ENCODE assay signal across 8 cellular contexts in the genomic region with DNA sequence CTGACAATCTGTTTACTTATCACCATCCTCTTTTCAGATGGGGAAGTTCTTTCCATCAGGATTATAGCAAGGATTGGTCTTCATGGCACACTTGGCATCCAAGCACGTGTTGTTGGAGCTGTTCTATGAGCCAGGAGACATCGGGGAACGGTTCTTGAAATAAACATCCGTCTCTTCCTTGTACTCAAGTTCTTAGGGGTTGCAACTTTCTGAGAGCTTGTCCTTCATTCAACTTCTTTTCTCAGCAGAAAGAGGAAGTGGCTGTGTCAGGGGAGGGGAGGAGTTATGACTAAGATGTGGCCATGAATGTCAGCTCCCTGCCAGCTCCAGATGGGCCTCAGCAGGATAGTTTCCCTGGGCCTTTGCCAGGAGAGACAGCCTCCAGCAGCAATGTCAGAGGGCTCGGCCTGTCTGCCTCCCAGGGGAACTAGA. TPM values are rescaled to one million over a fixed set of nuclear protein-coding genes. Genes with fewer than 3 reads are reported as not detected.
DNase-seq lines count a peak whose midpoint lies in the region; ATAC-seq and TF ChIP-seq lines count a peak whose summit lies in the region.
"Not testable (repeated sequence)": the region's sequence is repeated elsewhere in the genome, so short reads cannot be mapped to it uniquely, and the experiment has no call there.

No MANE protein-coding gene starts in this region.

- not testable (repeated sequence) for H3K4me3 ChIP-seq in BE2C (ENCODE audit: low read depth, low read length); KMS-11 (IDR thresholded peaks at IDR 0.05; ENCODE audit: insufficient read depth, low read depth, low read length); SJSA1; astrocyte of the cerebellum (ENCODE audit: low read depth, low read length)
- H3K4me3 ChIP-seq in rectal smooth muscle tissue (ENCODE audit: low read length), result peak overlapping the region; percentile 21

- not testable (repeated sequence) for H2AFZ ChIP-seq in KMS-11 (ENCODE audit: low read depth)

- ATAC-seq in GM18909 (IDR thresholded peaks at IDR 0.05; ENCODE audit: poor library complexity, unreplicated experiment) (peak; percentile 82), HG02852 (IDR thresholded peaks at IDR 0.05; ENCODE audit: unreplicated experiment) (peak; percentile 84), left ventricle myocardium superior (peak; percentile 98)

- TF ChIP-seq CTCF in BE2C (IDR thresholded peaks at IDR 0.05; ENCODE audit: low read depth, low read length); KMS-11 (conservative IDR thresholded peaks at IDR 0.05; ENCODE audit: low read depth, low read length); astrocyte of the cerebellum (IDR thresholded peaks at IDR 0.05; ENCODE audit: low read depth, low read length, missing control alignments): not testable (repeated sequence)

- in situ Hi-C loops in astrocyte of the cerebellum (cut with HindIII; ENCODE audit: low sequenced_read_pairs), result not testable (repeated sequence)

- not testable (repeated sequence) for H3K9me3 ChIP-seq in BE2C; SJSA1 (replicated peaks)

- not testable (repeated sequence) for H3K4me1 ChIP-seq in BE2C; SJSA1 (replicated peaks); rectal smooth muscle tissue (ENCODE audit: control insufficient read depth, insufficient read depth, low read length)
- H3K4me1 ChIP-seq in KMS-11 (ENCODE audit: low read depth, poor library complexity, severe bottlenecking), result peaks cover 20% of the 10 kb centered on the region

- peak overlapping the region; percentile 57 for H3K4me2 ChIP-seq in KMS-11

- H3K36me3 ChIP-seq in BE2C; KMS-11 (ENCODE audit: insufficient read depth); SJSA1; rectal smooth muscle tissue (ENCODE audit: control insufficient read depth, insufficient read depth, low read length): not testable (repeated sequence)

- peak overlapping the region; percentile 19; the same call in 1 of the 2 replicates for H3K9ac ChIP-seq in KMS-11
- H3K9ac ChIP-seq in rectal smooth muscle tissue (ENCODE audit: low read length), result not testable (repeated sequence)

- H3K27ac ChIP-seq in KMS-11, result peak overlapping the region; percentile 77
- H3K27ac ChIP-seq in SJSA1, result peak overlapping the region; percentile 61; the same call in 1 of the 2 replicates
- not testable (repeated sequence) for H3K27ac ChIP-seq in rectal smooth muscle tissue (ENCODE audit: low read depth, low read length)

- not testable (repeated sequence) for H4K20me1 ChIP-seq in KMS-11 (ENCODE audit: insufficient read depth)

- intact Hi-C loops in left ventricle myocardium superior (cut with micrococcal nuclease), result not testable (repeated sequence)

- H3K79me2 ChIP-seq in KMS-11 (ENCODE audit: insufficient read depth, low read depth), result not testable (repeated sequence)

- DNase-seq in BE2C, result peak; percentile 49
- peak; percentile 40 to 59 for DNase-seq in SJSA1 (ENCODE audit: low read depth in 1 of 2, low spot score in 2 of 2)
- peak; percentile 54 for DNase-seq in astrocyte of the cerebellum (ENCODE audit: low read depth)
- peak; percentile 70 for DNase-seq in left ventricle myocardium superior

- not testable (repeated sequence) for H3K27me3 ChIP-seq in BE2C; KMS-11 (ENCODE audit: insufficient read depth, low read depth); SJSA1 (replicated peaks); rectal smooth muscle tissue (ENCODE audit: control insufficient read depth, insufficient read depth, low read length)

RNA-seq across cellular contexts. Expression of a gene that starts 15.9 kb away (rescaled TPM):
- polyA plus RNA-seq in BE2C (2012; ENCODE audit: insufficient read depth, insufficient read length, low read depth), result 11.5 TPM
- 8.2 and 17.5 TPM in 2 replicates for total RNA-seq in SJSA1 (2014; rRNA removed; shearing (Covaris generic))
- total RNA-seq in left ventricle myocardium superior, result 9.3 TPM

RNA-seq across cellular contexts. Expression of a gene that starts 20.8 kb away (rescaled TPM):
- 15.2 TPM for polyA plus RNA-seq in BE2C (2012; ENCODE audit: insufficient read depth, insufficient read length, low read depth)
- 0.58 and 3.7 TPM in 2 replicates for total RNA-seq in SJSA1 (2014; rRNA removed; shearing (Covaris generic))
- not detected for total RNA-seq in left ventricle myocardium superior

RNA-seq across cellular contexts. Expression of a gene that starts 36.1 kb away (rescaled TPM):
- 3.5 TPM for polyA plus RNA-seq in BE2C (2012; ENCODE audit: insufficient read depth, insufficient read length, low read depth)
- total RNA-seq in SJSA1 (2014; rRNA removed; shearing (Covaris generic)), result 0.34 TPM in 1 of 2 replicates, not detected in the other
- 0.55 TPM for total RNA-seq in left ventricle myocardium superior
